Comparison of ENCODE assay signal across 1 cellular context in genomic region chr3:98540346-98540745, GRCh38.
TF ChIP-seq lines count a peak whose summit lies in the region.

No MANE protein-coding gene starts in this region.

TF ChIP-seq in GM23338, 12 proteins besides CTCF, POLR2A, EP300 and RAD21 (continued from another document):
- TF ChIP-seq, protein P1, sequence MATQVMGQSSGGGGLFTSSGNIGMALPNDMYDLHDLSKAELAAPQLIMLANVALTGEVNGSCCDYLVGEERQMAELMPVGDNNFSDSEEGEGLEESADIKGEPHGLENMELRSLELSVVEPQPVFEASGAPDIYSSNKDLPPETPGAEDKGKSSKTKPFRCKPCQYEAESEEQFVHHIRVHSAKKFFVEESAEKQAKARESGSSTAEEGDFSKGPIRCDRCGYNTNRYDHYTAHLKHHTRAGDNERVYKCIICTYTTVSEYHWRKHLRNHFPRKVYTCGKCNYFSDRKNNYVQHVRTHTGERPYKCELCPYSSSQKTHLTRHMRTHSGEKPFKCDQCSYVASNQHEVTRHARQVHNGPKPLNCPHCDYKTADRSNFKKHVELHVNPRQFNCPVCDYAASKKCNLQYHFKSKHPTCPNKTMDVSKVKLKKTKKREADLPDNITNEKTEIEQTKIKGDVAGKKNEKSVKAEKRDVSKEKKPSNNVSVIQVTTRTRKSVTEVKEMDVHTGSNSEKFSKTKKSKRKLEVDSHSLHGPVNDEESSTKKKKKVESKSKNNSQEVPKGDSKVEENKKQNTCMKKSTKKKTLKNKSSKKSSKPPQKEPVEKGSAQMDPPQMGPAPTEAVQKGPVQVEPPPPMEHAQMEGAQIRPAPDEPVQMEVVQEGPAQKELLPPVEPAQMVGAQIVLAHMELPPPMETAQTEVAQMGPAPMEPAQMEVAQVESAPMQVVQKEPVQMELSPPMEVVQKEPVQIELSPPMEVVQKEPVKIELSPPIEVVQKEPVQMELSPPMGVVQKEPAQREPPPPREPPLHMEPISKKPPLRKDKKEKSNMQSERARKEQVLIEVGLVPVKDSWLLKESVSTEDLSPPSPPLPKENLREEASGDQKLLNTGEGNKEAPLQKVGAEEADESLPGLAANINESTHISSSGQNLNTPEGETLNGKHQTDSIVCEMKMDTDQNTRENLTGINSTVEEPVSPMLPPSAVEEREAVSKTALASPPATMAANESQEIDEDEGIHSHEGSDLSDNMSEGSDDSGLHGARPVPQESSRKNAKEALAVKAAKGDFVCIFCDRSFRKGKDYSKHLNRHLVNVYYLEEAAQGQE (IDR thresholded peaks at IDR 0.05; ENCODE audit: unreplicated experiment): no peak
- TF ChIP-seq ZNF331 (CRISPR knock-in tag; IDR thresholded peaks at IDR 0.05; ENCODE audit: low read depth): no peak
- TF ChIP-seq JUNB (IDR thresholded peaks at IDR 0.05; ENCODE audit: unreplicated experiment): no peak
- no peak for TF ChIP-seq ETS1 (IDR thresholded peaks at IDR 0.05)
- TF ChIP-seq EZH2phosphoT487 (IDR thresholded peaks at IDR 0.05; ENCODE audit: unreplicated experiment): no peak
- no peak for TF ChIP-seq EZH2 (IDR thresholded peaks at IDR 0.05; ENCODE audit: low read depth, unreplicated experiment)
- no peak for TF ChIP-seq ZNF114 (CRISPR knock-in tag; IDR thresholded peaks at IDR 0.05)
